Comparison of ENCODE assay signal across 1 cellular context in the genomic region with DNA sequence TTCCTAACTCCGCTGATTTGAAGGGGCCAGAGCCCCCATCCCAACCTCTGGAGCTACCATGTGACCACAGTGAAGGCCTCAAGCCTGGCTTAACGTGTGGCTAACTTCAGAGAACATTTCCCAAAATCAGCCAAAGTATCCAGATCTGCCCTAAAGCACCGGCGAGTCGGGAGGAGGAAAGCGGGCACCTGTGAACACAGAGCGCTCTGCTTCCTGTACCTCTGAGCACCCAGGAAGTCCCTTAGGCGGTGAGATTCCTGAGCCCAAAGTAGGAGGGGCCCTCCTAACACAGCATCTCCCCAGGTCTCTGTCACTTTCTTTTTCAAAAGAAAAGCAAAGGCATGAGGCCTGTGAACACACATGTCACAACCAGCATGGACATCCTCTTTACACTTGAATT.
TF ChIP-seq lines count a peak whose summit lies in the region.

No MANE protein-coding gene starts in this region.

TF ChIP-seq in GM23338, 12 proteins besides CTCF, POLR2A, EP300 and RAD21:
- TF ChIP-seq, protein P1, sequence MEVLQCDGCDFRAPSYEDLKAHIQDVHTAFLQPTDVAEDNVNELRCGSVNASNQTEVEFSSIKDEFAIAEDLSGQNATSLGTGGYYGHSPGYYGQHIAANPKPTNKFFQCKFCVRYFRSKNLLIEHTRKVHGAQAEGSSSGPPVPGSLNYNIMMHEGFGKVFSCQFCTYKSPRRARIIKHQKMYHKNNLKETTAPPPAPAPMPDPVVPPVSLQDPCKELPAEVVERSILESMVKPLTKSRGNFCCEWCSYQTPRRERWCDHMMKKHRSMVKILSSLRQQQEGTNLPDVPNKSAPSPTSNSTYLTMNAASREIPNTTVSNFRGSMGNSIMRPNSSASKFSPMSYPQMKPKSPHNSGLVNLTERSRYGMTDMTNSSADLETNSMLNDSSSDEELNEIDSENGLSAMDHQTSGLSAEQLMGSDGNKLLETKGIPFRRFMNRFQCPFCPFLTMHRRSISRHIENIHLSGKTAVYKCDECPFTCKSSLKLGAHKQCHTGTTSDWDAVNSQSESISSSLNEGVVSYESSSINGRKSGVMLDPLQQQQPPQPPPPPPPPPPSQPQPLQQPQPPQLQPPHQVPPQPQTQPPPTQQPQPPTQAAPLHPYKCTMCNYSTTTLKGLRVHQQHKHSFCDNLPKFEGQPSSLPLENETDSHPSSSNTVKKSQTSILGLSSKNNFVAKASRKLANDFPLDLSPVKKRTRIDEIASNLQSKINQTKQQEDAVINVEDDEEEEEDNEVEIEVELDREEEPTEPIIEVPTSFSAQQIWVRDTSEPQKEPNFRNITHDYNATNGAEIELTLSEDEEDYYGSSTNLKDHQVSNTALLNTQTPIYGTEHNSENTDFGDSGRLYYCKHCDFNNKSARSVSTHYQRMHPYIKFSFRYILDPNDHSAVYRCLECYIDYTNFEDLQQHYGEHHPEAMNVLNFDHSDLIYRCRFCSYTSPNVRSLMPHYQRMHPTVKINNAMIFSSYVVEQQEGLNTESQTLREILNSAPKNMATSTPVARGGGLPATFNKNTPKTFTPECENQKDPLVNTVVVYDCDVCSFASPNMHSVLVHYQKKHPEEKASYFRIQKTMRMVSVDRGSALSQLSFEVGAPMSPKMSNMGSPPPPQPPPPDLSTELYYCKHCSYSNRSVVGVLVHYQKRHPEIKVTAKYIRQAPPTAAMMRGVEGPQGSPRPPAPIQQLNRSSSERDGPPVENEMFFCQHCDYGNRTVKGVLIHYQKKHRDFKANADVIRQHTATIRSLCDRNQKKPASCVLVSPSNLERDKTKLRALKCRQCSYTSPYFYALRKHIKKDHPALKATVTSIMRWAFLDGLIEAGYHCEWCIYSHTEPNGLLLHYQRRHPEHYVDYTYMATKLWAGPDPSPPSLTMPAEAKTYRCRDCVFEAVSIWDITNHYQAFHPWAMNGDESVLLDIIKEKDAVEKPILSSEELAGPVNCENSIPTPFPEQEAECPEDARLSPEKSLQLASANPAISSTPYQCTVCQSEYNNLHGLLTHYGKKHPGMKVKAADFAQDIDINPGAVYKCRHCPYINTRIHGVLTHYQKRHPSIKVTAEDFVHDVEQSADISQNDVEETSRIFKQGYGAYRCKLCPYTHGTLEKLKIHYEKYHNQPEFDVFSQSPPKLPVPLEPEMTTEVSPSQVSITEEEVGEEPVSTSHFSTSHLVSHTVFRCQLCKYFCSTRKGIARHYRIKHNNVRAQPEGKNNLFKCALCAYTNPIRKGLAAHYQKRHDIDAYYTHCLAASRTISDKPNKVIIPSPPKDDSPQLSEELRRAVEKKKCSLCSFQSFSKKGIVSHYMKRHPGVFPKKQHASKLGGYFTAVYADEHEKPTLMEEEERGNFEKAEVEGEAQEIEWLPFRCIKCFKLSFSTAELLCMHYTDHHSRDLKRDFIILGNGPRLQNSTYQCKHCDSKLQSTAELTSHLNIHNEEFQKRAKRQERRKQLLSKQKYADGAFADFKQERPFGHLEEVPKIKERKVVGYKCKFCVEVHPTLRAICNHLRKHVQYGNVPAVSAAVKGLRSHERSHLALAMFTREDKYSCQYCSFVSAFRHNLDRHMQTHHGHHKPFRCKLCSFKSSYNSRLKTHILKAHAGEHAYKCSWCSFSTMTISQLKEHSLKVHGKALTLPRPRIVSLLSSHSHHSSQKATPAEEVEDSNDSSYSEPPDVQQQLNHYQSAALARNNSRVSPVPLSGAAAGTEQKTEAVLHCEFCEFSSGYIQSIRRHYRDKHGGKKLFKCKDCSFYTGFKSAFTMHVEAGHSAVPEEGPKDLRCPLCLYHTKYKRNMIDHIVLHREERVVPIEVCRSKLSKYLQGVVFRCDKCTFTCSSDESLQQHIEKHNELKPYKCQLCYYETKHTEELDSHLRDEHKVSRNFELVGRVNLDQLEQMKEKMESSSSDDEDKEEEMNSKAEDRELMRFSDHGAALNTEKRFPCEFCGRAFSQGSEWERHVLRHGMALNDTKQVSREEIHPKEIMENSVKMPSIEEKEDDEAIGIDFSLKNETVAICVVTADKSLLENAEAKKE (CRISPR knock-in tag; IDR thresholded peaks at IDR 0.05), result no peak
- TF ChIP-seq CREB1 (CRISPR knock-in tag; IDR thresholded peaks at IDR 0.05; ENCODE audit: low read depth) (no peak), POLR2AphosphoS5 (IDR thresholded peaks at IDR 0.05; ENCODE audit: low read depth) (no peak), ZNF114 (CRISPR knock-in tag; IDR thresholded peaks at IDR 0.05) (no peak), JUNB (IDR thresholded peaks at IDR 0.05; ENCODE audit: unreplicated experiment) (no peak), EZH2 (IDR thresholded peaks at IDR 0.05; ENCODE audit: low read depth, unreplicated experiment) (no peak), NANOG (IDR thresholded peaks at IDR 0.05; ENCODE audit: borderline replicate concordance) (no peak), STAT1 (IDR thresholded peaks at IDR 0.05; ENCODE audit: unreplicated experiment) (no peak), EZH2phosphoT487 (IDR thresholded peaks at IDR 0.05; ENCODE audit: unreplicated experiment) (no peak), ZNF331 (CRISPR knock-in tag; IDR thresholded peaks at IDR 0.05; ENCODE audit: low read depth) (no peak)
- TF ChIP-seq, protein P2, sequence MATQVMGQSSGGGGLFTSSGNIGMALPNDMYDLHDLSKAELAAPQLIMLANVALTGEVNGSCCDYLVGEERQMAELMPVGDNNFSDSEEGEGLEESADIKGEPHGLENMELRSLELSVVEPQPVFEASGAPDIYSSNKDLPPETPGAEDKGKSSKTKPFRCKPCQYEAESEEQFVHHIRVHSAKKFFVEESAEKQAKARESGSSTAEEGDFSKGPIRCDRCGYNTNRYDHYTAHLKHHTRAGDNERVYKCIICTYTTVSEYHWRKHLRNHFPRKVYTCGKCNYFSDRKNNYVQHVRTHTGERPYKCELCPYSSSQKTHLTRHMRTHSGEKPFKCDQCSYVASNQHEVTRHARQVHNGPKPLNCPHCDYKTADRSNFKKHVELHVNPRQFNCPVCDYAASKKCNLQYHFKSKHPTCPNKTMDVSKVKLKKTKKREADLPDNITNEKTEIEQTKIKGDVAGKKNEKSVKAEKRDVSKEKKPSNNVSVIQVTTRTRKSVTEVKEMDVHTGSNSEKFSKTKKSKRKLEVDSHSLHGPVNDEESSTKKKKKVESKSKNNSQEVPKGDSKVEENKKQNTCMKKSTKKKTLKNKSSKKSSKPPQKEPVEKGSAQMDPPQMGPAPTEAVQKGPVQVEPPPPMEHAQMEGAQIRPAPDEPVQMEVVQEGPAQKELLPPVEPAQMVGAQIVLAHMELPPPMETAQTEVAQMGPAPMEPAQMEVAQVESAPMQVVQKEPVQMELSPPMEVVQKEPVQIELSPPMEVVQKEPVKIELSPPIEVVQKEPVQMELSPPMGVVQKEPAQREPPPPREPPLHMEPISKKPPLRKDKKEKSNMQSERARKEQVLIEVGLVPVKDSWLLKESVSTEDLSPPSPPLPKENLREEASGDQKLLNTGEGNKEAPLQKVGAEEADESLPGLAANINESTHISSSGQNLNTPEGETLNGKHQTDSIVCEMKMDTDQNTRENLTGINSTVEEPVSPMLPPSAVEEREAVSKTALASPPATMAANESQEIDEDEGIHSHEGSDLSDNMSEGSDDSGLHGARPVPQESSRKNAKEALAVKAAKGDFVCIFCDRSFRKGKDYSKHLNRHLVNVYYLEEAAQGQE (IDR thresholded peaks at IDR 0.05; ENCODE audit: unreplicated experiment), result no peak
- TF ChIP-seq, protein P3, sequence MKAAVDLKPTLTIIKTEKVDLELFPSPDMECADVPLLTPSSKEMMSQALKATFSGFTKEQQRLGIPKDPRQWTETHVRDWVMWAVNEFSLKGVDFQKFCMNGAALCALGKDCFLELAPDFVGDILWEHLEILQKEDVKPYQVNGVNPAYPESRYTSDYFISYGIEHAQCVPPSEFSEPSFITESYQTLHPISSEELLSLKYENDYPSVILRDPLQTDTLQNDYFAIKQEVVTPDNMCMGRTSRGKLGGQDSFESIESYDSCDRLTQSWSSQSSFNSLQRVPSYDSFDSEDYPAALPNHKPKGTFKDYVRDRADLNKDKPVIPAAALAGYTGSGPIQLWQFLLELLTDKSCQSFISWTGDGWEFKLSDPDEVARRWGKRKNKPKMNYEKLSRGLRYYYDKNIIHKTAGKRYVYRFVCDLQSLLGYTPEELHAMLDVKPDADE (IDR thresholded peaks at IDR 0.05), result no peak
TF ChIP-seq in GM23338: peak in this region for 0.
